ENCODE assay signal across 18 cellular contexts in genomic region chr20:58553166-58553696, GRCh38. TPM values are rescaled to one million over a fixed set of nuclear protein-coding genes. Genes with fewer than 3 reads are reported as not detected.
"Had no signal": no experiment of that assay in that cellular context is flagged by ENCODE, and none has a peak within 500 bp of the region (broad histone marks: within the 10 kb centered on the region; RNA-seq: fewer than 3 reads in every experiment).

No MANE protein-coding gene starts in this region.

- ATAC-seq: activated CD4-positive, alpha-beta T cell treated with anti-CD3 and anti-CD28 coated beads for 36 hours; body of pancreas; gastroesophageal sphincter; natural killer cell treated with Interleukin-12 subunit alpha and Interleukin-12 subunit beta and Interleukin-15 and Interleukin-18, amount 100 ng/mL, for 72 hours; stimulated activated naive CD8-positive, alpha-beta T cell treated with anti-CD3 and anti-CD28 coated beads, Interleukin-15, Interleukin-2, amounts not matched to agents 100 U/mL and 50 U/mL, for 24 hours; WTC11 had no signal

- H3K9me3 ChIP-seq: body of pancreas, gastroesophageal sphincter, heart left ventricle, tibial artery had no signal

- H3K4me1 Mint-ChIP-seq: activated CD4-positive, alpha-beta T cell treated with anti-CD3 and anti-CD28 coated beads for 36 hours; immature natural killer cell had no signal

- H3K27ac Mint-ChIP-seq: activated CD4-positive, alpha-beta T cell treated with anti-CD3 and anti-CD28 coated beads for 36 hours; activated T-cell treated with anti-CD3 and anti-CD28 coated beads, Interleukin-2, amount 50 U/mL, for 24 hours; activated T-helper 2 cell treated with anti-CD3 and anti-CD28 coated beads, Interferon-gamma antibody, Interleukin-2, Interleukin-4, amounts not matched to agents 10 μg/mL and 5 μg/mL and 100 μg/mL, durations not matched to agents 14 hours and 24 hours and 36 hours; immature natural killer cell; natural killer cell treated with Interleukin-12 subunit alpha and Interleukin-12 subunit beta and Interleukin-15 and Interleukin-18, amount 100 ng/mL, for 72 hours; T-helper 2 cell treated with Interferon-gamma antibody and Interleukin-4, amounts not matched to agents 5 μg/mL and 100 μg/mL, for 36 hours; WTC11 had no signal

- H3K4me3 Mint-ChIP-seq: activated CD4-positive, alpha-beta T cell treated with anti-CD3 and anti-CD28 coated beads for 36 hours; activated T-cell treated with anti-CD3 and anti-CD28 coated beads, Interleukin-2, amount 50 U/mL, for 24 hours; immature natural killer cell; natural killer cell treated with Interleukin-12 subunit alpha and Interleukin-12 subunit beta and Interleukin-15 and Interleukin-18, amount 100 ng/mL, for 72 hours; T-helper 2 cell treated with Interferon-gamma antibody and Interleukin-4, amounts not matched to agents 5 μg/mL and 100 μg/mL, for 36 hours; WTC11 had no signal

- H3K9me3 Mint-ChIP-seq: activated T-cell treated with anti-CD3 and anti-CD28 coated beads, Interleukin-2, amount 50 U/mL, for 24 hours; activated T-helper 2 cell treated with anti-CD3 and anti-CD28 coated beads, Interferon-gamma antibody, Interleukin-2, Interleukin-4, amounts not matched to agents 10 μg/mL and 5 μg/mL and 100 μg/mL, durations not matched to agents 14 hours and 24 hours and 36 hours; immature natural killer cell; natural killer cell treated with Interleukin-12 subunit alpha and Interleukin-12 subunit beta and Interleukin-15 and Interleukin-18, amount 100 ng/mL, for 72 hours; T-helper 2 cell treated with Interferon-gamma antibody and Interleukin-4, amounts not matched to agents 5 μg/mL and 100 μg/mL, for 36 hours; WTC11 had no signal

- H3K36me3 Mint-ChIP-seq: immature natural killer cell; natural killer cell treated with Interleukin-12 subunit alpha and Interleukin-12 subunit beta and Interleukin-15 and Interleukin-18, amount 100 ng/mL, for 72 hours; WTC11 had no signal

- H3K4me3 ChIP-seq: body of pancreas, gastroesophageal sphincter, heart left ventricle, tibial artery had no signal

- H3K27me3 ChIP-seq: body of pancreas, gastroesophageal sphincter, tibial artery had no signal

- H3K27ac ChIP-seq: body of pancreas, gastroesophageal sphincter, heart left ventricle, tibial artery had no signal

- H3K36me3 ChIP-seq: gastroesophageal sphincter, heart left ventricle, tibial artery had no signal

- DNase-seq: activated CD4-positive, alpha-beta T cell treated with anti-CD3 and anti-CD28 coated beads for 36 hours; activated CD4-positive, alpha-beta T cell treated with anti-CD3 and anti-CD28 coated beads, Interleukin-2, amount 50 U/mL, for 48 hours; activated naive CD4-positive, alpha-beta T cell treated with Interleukin-2 at 50 U/mL for 16 hours; activated T-cell treated with anti-CD3 and anti-CD28 coated beads, Interleukin-2, amount 50 U/mL, for 24 hours; body of pancreas; central memory CD4-positive, alpha-beta T cell; immature natural killer cell; stimulated activated CD4-positive, alpha-beta T cell treated with anti-CD3 and anti-CD28 coated beads, Interleukin-2, amount 100 ng/mL, for 24 hours; stimulated activated naive CD8-positive, alpha-beta T cell treated with anti-CD3 and anti-CD28 coated beads, Interleukin-15, Interleukin-2, amounts not matched to agents 100 U/mL and 50 U/mL, for 24 hours; substantia nigra had no signal

- H3K4me1 ChIP-seq: body of pancreas, gastroesophageal sphincter had no signal

RNA-seq across cellular contexts. Expression of gene APCDD1L, which starts 38.0 kb away (rescaled TPM):
- total RNA-seq: activated CD4-positive, alpha-beta T cell treated with anti-CD3 and anti-CD28 coated beads for 36 hours; activated T-helper 2 cell treated with anti-CD3 and anti-CD28 coated beads, Interferon-gamma antibody, Interleukin-2, Interleukin-4, amounts not matched to agents 10 μg/mL and 5 μg/mL and 100 μg/mL, durations not matched to agents 14 hours and 24 hours and 36 hours; liver; natural killer cell treated with Interleukin-12 subunit alpha and Interleukin-12 subunit beta and Interleukin-15 and Interleukin-18, amount 100 ng/mL, for 72 hours had no signal
- polyA plus RNA-seq: immature natural killer cell had no signal
